Comparison of ENCODE assay signal across 26 cellular contexts in genomic region chr20:40933758-40934157, GRCh38.
"Had no signal": no experiment of that assay in that cellular context is flagged by ENCODE, and none has a peak within 500 bp of the region (broad histone marks: within the 10 kb centered on the region; RNA-seq: fewer than 3 reads in every experiment).

No MANE protein-coding gene starts in this region.

- H3K4me1 ChIP-seq: esophagus muscularis mucosa, foreskin keratinocyte, gastroesophageal sphincter, heart left ventricle, prostate gland, right atrium auricular region, stomach, tibial artery had no signal

- H3K9me3 ChIP-seq: esophagus muscularis mucosa, gastroesophageal sphincter, heart left ventricle, prostate gland, right atrium auricular region, stomach, tibial artery had no signal

- H2AFZ ChIP-seq: hepatocyte had no signal

- H3K27me3 ChIP-seq: heart left ventricle, hepatocyte, right atrium auricular region, tibial artery had no signal

- H3K4me3 ChIP-seq: coronary artery, esophagus muscularis mucosa, gastroesophageal sphincter, heart left ventricle, hepatocyte, lung, prostate gland, right atrium auricular region, smooth muscle cell, stomach, tibial artery had no signal

- H3K36me3 Mint-ChIP-seq: type B pancreatic cell had no signal

- H3K27ac ChIP-seq: coronary artery, esophagus muscularis mucosa, foreskin keratinocyte, gastroesophageal sphincter, heart left ventricle, hepatocyte, prostate gland, right atrium auricular region, stomach, tibial artery had no signal

- H3K36me3 ChIP-seq: esophagus muscularis mucosa, gastroesophageal sphincter, heart left ventricle, prostate gland, right atrium auricular region, stomach, tibial artery had no signal

- DNase-seq: dermis blood vessel endothelial cell; effector memory CD4-positive, alpha-beta T cell; foreskin keratinocyte; heart left ventricle; kidney; nucleus accumbens; stimulated activated CD4-positive, alpha-beta T cell treated with anti-CD3 and anti-CD28 coated beads, Interleukin-12 subunit alpha, Interleukin-12 subunit beta, amount 100 ng/mL, for 4 hours; stimulated activated CD4-positive, alpha-beta T cell treated with anti-CD3 and anti-CD28 coated beads, Interleukin-1b, Interleukin-23, amount 100 ng/mL, for 48 hours; stimulated activated CD4-positive, alpha-beta T cell treated with anti-CD3 and anti-CD28 coated beads, Interleukin-4, amount 100 ng/mL, for 1 hour; stimulated activated CD8-positive, alpha-beta memory T cell treated with anti-CD3 and anti-CD28 coated beads, Interleukin-4, amount 100 ng/mL, for 48 hours; stimulated activated naive CD4-positive, alpha-beta T cell treated with Interleukin-2 at 50 U/mL for 16 hours; stomach; tibial artery had no signal

- H3K4me2 ChIP-seq: hepatocyte, smooth muscle cell had no signal

- H3K27ac Mint-ChIP-seq: memory B cell, nephron, type B pancreatic cell had no signal

- H3K4me3 Mint-ChIP-seq: memory B cell, nephron, type B pancreatic cell had no signal

- ATAC-seq: foreskin keratinocyte, gastroesophageal sphincter, heart left ventricle, left lobe of liver, sciatic nerve had no signal

- H3K79me2 ChIP-seq: hepatocyte had no signal
